1 cellular context compared by ENCODE assay signal in genomic region chr17:81474958-81475357, GRCh38.
TF ChIP-seq lines count a peak whose summit lies in the region.

No MANE protein-coding gene starts in this region.

TF ChIP-seq in H1, 55 proteins besides CTCF, POLR2A, EP300 and RAD21:
- TF ChIP-seq HDAC6 (IDR thresholded peaks at IDR 0.05; ENCODE audit: low read depth, low read length): no peak
- TF ChIP-seq YY1 (IDR thresholded peaks at IDR 0.05; ENCODE audit: low read depth, low read length): no peak
- TF ChIP-seq EZH2 (IDR thresholded peaks at IDR 0.05; ENCODE audit: low read depth, low read length, severe bottlenecking): no peak
- no peak for TF ChIP-seq RNF2 (IDR thresholded peaks at IDR 0.05; ENCODE audit: borderline replicate concordance, low read depth, low read length, missing control alignments, poor library complexity, severe bottlenecking)
- no peak for TF ChIP-seq SUZ12 (IDR thresholded peaks at IDR 0.05; ENCODE audit: low read length)
- TF ChIP-seq PHF8 (conservative IDR thresholded peaks at IDR 0.05; ENCODE audit: low read depth, low read length): no peak
- no peak for TF ChIP-seq CHD2 (IDR thresholded peaks at IDR 0.05; ENCODE audit: low read length)
- TF ChIP-seq, protein P1, sequence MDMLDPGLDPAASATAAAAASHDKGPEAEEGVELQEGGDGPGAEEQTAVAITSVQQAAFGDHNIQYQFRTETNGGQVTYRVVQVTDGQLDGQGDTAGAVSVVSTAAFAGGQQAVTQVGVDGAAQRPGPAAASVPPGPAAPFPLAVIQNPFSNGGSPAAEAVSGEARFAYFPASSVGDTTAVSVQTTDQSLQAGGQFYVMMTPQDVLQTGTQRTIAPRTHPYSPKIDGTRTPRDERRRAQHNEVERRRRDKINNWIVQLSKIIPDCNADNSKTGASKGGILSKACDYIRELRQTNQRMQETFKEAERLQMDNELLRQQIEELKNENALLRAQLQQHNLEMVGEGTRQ (IDR thresholded peaks at IDR 0.05; ENCODE audit: low read length): no peak
- no peak for TF ChIP-seq TEAD4 (IDR thresholded peaks at IDR 0.05; ENCODE audit: low read depth, low read length)
- TF ChIP-seq, protein P2, sequence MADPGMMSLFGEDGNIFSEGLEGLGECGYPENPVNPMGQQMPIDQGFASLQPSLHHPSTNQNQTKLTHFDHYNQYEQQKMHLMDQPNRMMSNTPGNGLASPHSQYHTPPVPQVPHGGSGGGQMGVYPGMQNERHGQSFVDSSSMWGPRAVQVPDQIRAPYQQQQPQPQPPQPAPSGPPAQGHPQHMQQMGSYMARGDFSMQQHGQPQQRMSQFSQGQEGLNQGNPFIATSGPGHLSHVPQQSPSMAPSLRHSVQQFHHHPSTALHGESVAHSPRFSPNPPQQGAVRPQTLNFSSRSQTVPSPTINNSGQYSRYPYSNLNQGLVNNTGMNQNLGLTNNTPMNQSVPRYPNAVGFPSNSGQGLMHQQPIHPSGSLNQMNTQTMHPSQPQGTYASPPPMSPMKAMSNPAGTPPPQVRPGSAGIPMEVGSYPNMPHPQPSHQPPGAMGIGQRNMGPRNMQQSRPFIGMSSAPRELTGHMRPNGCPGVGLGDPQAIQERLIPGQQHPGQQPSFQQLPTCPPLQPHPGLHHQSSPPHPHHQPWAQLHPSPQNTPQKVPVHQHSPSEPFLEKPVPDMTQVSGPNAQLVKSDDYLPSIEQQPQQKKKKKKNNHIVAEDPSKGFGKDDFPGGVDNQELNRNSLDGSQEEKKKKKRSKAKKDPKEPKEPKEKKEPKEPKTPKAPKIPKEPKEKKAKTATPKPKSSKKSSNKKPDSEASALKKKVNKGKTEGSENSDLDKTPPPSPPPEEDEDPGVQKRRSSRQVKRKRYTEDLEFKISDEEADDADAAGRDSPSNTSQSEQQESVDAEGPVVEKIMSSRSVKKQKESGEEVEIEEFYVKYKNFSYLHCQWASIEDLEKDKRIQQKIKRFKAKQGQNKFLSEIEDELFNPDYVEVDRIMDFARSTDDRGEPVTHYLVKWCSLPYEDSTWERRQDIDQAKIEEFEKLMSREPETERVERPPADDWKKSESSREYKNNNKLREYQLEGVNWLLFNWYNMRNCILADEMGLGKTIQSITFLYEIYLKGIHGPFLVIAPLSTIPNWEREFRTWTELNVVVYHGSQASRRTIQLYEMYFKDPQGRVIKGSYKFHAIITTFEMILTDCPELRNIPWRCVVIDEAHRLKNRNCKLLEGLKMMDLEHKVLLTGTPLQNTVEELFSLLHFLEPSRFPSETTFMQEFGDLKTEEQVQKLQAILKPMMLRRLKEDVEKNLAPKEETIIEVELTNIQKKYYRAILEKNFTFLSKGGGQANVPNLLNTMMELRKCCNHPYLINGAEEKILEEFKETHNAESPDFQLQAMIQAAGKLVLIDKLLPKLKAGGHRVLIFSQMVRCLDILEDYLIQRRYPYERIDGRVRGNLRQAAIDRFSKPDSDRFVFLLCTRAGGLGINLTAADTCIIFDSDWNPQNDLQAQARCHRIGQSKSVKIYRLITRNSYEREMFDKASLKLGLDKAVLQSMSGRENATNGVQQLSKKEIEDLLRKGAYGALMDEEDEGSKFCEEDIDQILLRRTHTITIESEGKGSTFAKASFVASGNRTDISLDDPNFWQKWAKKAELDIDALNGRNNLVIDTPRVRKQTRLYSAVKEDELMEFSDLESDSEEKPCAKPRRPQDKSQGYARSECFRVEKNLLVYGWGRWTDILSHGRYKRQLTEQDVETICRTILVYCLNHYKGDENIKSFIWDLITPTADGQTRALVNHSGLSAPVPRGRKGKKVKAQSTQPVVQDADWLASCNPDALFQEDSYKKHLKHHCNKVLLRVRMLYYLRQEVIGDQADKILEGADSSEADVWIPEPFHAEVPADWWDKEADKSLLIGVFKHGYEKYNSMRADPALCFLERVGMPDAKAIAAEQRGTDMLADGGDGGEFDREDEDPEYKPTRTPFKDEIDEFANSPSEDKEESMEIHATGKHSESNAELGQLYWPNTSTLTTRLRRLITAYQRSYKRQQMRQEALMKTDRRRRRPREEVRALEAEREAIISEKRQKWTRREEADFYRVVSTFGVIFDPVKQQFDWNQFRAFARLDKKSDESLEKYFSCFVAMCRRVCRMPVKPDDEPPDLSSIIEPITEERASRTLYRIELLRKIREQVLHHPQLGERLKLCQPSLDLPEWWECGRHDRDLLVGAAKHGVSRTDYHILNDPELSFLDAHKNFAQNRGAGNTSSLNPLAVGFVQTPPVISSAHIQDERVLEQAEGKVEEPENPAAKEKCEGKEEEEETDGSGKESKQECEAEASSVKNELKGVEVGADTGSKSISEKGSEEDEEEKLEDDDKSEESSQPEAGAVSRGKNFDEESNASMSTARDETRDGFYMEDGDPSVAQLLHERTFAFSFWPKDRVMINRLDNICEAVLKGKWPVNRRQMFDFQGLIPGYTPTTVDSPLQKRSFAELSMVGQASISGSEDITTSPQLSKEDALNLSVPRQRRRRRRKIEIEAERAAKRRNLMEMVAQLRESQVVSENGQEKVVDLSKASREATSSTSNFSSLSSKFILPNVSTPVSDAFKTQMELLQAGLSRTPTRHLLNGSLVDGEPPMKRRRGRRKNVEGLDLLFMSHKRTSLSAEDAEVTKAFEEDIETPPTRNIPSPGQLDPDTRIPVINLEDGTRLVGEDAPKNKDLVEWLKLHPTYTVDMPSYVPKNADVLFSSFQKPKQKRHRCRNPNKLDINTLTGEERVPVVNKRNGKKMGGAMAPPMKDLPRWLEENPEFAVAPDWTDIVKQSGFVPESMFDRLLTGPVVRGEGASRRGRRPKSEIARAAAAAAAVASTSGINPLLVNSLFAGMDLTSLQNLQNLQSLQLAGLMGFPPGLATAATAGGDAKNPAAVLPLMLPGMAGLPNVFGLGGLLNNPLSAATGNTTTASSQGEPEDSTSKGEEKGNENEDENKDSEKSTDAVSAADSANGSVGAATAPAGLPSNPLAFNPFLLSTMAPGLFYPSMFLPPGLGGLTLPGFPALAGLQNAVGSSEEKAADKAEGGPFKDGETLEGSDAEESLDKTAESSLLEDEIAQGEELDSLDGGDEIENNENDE (IDR thresholded peaks at IDR 0.05; ENCODE audit: insufficient replicate concordance, low read length): no peak
- TF ChIP-seq ZNF274 (IDR thresholded peaks at IDR 0.05; ENCODE audit: borderline replicate concordance, extremely low read depth, low read length): no peak
- no peak for TF ChIP-seq CBX5 (IDR thresholded peaks at IDR 0.05; ENCODE audit: low read depth, low read length)
- TF ChIP-seq BACH1 (IDR thresholded peaks at IDR 0.05; ENCODE audit: low read length): no peak
- no peak for TF ChIP-seq BCL11A (IDR thresholded peaks at IDR 0.05; ENCODE audit: low read depth in 2 of 2, low read length in 2 of 2)
TF ChIP-seq in H1: peak in this region for 0.
